Comparison of ENCODE assay signal across 29 cellular contexts in genomic region chr13:93260591-93260990, GRCh38. TPM values are rescaled to one million over a fixed set of nuclear protein-coding genes. Genes with fewer than 3 reads are reported as not detected.
A peak's percentile ranks its signal among the peaks of the same experiment; 100 is the strongest.
DNase-seq lines count a peak whose midpoint lies in the region; ATAC-seq, FAIRE-seq and TF ChIP-seq lines count a peak whose summit lies in the region.
"Had no signal": no experiment of that assay in that cellular context is flagged by ENCODE, and none has a peak within 500 bp of the region (broad histone marks: within the 10 kb centered on the region; RNA-seq: fewer than 3 reads in every experiment).

No MANE protein-coding gene starts in this region.

- FAIRE-seq in D721Med (lab: Jason Lieb, UNC): peak; percentile 64
- FAIRE-seq: frontal cortex, K562 had no signal

- TF ChIP-seq POLR2A in right lobe of liver (IDR thresholded peaks at IDR 0.05): no peak

- DNase-seq in D721Med (ENCODE audit: insufficient read length, low spot score) (no peak), LHCN-M2 (ENCODE audit: low read depth) (peak; percentile 67), epithelial cell of esophagus (ENCODE audit: low read depth) (peak; percentile 34), right lobe of liver (no peak), DMS79 (lab: John Stamatoyannopoulos, UW) (no peak), UCSD-AML1 (lab: John Stamatoyannopoulos, UW; ENCODE audit: unreplicated experiment) (no peak)
- DNase-seq: activated CD4-positive, alpha-beta T cell treated with anti-CD3 and anti-CD28 coated beads, Interleukin-2, amount 10 ng/mL, durations not matched to agents 24 days and 14 days; activated gamma-delta T cell treated with Interleukin-2 at 50 U/mL for 16 hours; activated T-cell treated with anti-CD3 and anti-CD28 coated beads, Interleukin-2, amount 50 U/mL, for 1 hour; Caco-2; DMS79 treated with DMSO at 0.1 percent for 48 hours; NCI-H1436 treated with DMSO at 0.1 percent for 48 hours; nephron progenitor cell; stimulated activated CD4-positive, alpha-beta T cell treated with anti-CD3 and anti-CD28 coated beads, Interleukin-12 subunit alpha, Interleukin-12 subunit beta, amount 100 ng/mL, for 4 hours; stimulated activated CD4-positive, alpha-beta T cell treated with anti-CD3 and anti-CD28 coated beads, Interleukin-4, amount 100 ng/mL, for 1 hour; substantia nigra; SW 1271; T1000 had no signal

- TF ChIP-seq CTCF in D721Med (IDR thresholded peaks at IDR 0.05; ENCODE audit: insufficient read depth, missing control alignments) (no peak), epithelial cell of esophagus (IDR thresholded peaks at IDR 0.05; ENCODE audit: insufficient read depth, low read depth, low read length, missing control alignments) (no peak), right lobe of liver (IDR thresholded peaks at IDR 0.05) (no peak)

- no peaks in the 10 kb centered on the region for H3K27me3 ChIP-seq in right lobe of liver
- H3K27me3 ChIP-seq: right atrium auricular region had no signal

- H3K36me3 ChIP-seq in right lobe of liver: no peaks in the 10 kb centered on the region
- H3K36me3 ChIP-seq: right atrium auricular region had no signal

- H3K4me3 ChIP-seq in epithelial cell of esophagus (ENCODE audit: low read length) (no peak overlapping the region), right lobe of liver (no peak overlapping the region)
- H3K4me3 ChIP-seq: K562, right atrium auricular region had no signal

- H3K9me3 ChIP-seq in right lobe of liver: no peaks in the 10 kb centered on the region
- H3K9me3 ChIP-seq: Caco-2, right atrium auricular region had no signal

- 88% methylated on average over 1 of the region's 1 CpG for WGBS in right lobe of liver (ENCODE audit: insufficient coverage, low coverage, low lambda C conversion rate, missing lambda C conversion rate)

- intact Hi-C loops in right lobe of liver (cut with DNase I): no loop called here

- H3K27ac ChIP-seq in right lobe of liver: no peak overlapping the region
- H3K27ac ChIP-seq: C4-2B, parathyroid adenoma, right atrium auricular region had no signal

- ATAC-seq in right lobe of liver (peak in 3 of 4 donors; percentile 43 to 77 (median 50)), GM18519 (IDR thresholded peaks at IDR 0.05; ENCODE audit: low FRiP score, unreplicated experiment) (no peak), GM21576 (IDR thresholded peaks at IDR 0.05; ENCODE audit: unreplicated experiment) (no peak)
- ATAC-seq: K562, Right ventricle myocardium inferior had no signal

- no peaks in the 10 kb centered on the region for H3K4me1 ChIP-seq in right lobe of liver
- H3K4me1 ChIP-seq: Caco-2, parathyroid adenoma, right atrium auricular region had no signal

RNA-seq across cellular contexts. Expression of gene GPC6, which starts 34.0 kb away (rescaled TPM):
- total RNA-seq in LHCN-M2 (2014; rRNA removed) (13.0 and 17.0 TPM in 2 replicates), right lobe of liver (10 to 100 TPM; 18.6 to 30.1 (median 20.2) TPM)
- polyA plus RNA-seq in LHCN-M2 (2012): 3.2 TPM
- total RNA-seq: activated CD4-positive, alpha-beta T cell treated with anti-CD3 and anti-CD28 coated beads, Interleukin-2, amount 10 ng/mL, durations not matched to agents 24 days and 14 days; activated CD8-positive, alpha-beta memory T cell treated with anti-CD3 and anti-CD28 coated beads for 36 hours; HT-29; OCI-LY7 had no signal

Comparison
In these comparisons a context has a peak if more than half of its experiments do, and no peak if none do; other contexts are left out.
1. DNase-seq: peak in LHCN-M2 (single experiment) and epithelial cell of esophagus (single experiment); none in D721Med (single experiment), right lobe of liver (0 of 3), DMS79 (single experiment) and UCSD-AML1 (single experiment).
2. ATAC-seq: peak in right lobe of liver (3 of 4); none in GM18519 (single experiment) and GM21576 (single experiment).